ENCODE assay signal across 11 cellular contexts in genomic region chr2:130837175-130837810, GRCh38. TPM values are rescaled to one million over a fixed set of nuclear protein-coding genes. Genes with fewer than 3 reads are reported as not detected.
DNase-seq lines count a peak whose midpoint lies in the region; ATAC-seq and TF ChIP-seq lines count a peak whose summit lies in the region.
"Had no signal": no experiment of that assay in that cellular context is flagged by ENCODE, and none has a peak within 500 bp of the region (broad histone marks: within the 10 kb centered on the region; RNA-seq: fewer than 3 reads in every experiment).

No MANE protein-coding gene starts in this region.

- BruUV-seq in mammary epithelial cell (replicated peaks; lab: Mats Ljungman, UMichigan), result no TSS peak

- H3K4me1 ChIP-seq in heart left ventricle, result peaks cover 0 to 14% (median 0%) of the 10 kb centered on the region in 12 donors
- H3K4me1 ChIP-seq in right atrium auricular region, result peaks cover 0 to 8% of the 10 kb centered on the region in 2 donors
- H3K4me1 ChIP-seq in mammary epithelial cell (ENCODE audit: insufficient read depth, low read length), result peaks cover 6% of the 10 kb centered on the region
- peaks cover 11% of the 10 kb centered on the region for H3K4me1 ChIP-seq in vagina

- H3K36me3 ChIP-seq in heart left ventricle, result no peaks in the 10 kb centered on the region
- H3K36me3 ChIP-seq in right atrium auricular region, result no peaks in the 10 kb centered on the region
- H3K36me3 ChIP-seq in mammary epithelial cell (ENCODE audit: insufficient read depth, low read length), result no peaks in the 10 kb centered on the region
- no peaks in the 10 kb centered on the region for H3K36me3 ChIP-seq in vagina

- H3K4me3 ChIP-seq in heart left ventricle (peak overlapping the region in 7 of 12 donors; percentile 5 to 39 (median 12)), right atrium auricular region (peak overlapping the region in 1 of 2 donors; percentile 44), mammary epithelial cell (replicated peaks in 1 of 3; ENCODE audit: insufficient read depth in 1 of 3, low read depth in 2 of 3, low read length in 3 of 3) (peak overlapping the region; percentile 66 to 82 (median 73)), lower leg skin (ENCODE audit: low read depth, poor library complexity, severe bottlenecking) (peak overlapping the region; percentile 33), vagina (peak overlapping the region; percentile 27 to 51)

- H3K9ac ChIP-seq in mammary epithelial cell (ENCODE audit: insufficient read depth, low read length), result peak overlapping the region; percentile 49

- ATAC-seq in heart left ventricle, result no peak
- ATAC-seq in HG03565 (IDR thresholded peaks at IDR 0.05; ENCODE audit: unreplicated experiment), result no peak

- no peak for TF ChIP-seq CTCF in heart left ventricle (IDR thresholded peaks at IDR 0.05)
- TF ChIP-seq CTCF in right atrium auricular region (IDR thresholded peaks at IDR 0.05), result no peak
- no peak for TF ChIP-seq CTCF in mammary epithelial cell (conservative IDR thresholded peaks at IDR 0.05 in 1 of 2, IDR thresholded peaks at IDR 0.05 in 1 of 2; ENCODE audit: extremely low read depth in 1 of 2, insufficient read depth in 1 of 2, low read depth in 1 of 2, low read length in 2 of 2)
- TF ChIP-seq CTCF in lower leg skin (IDR thresholded peaks at IDR 0.05), result no peak
- TF ChIP-seq CTCF in vagina (IDR thresholded peaks at IDR 0.05), result no peak

- H2AFZ ChIP-seq in mammary epithelial cell (ENCODE audit: low read depth, low read length), result peak overlapping the region; percentile 90

- intact Hi-C loops in heart left ventricle (cut with DNase I), result no loop called here
- intact Hi-C loops in mammary epithelial cell (cut with micrococcal nuclease), result loop anchor here (1.0 kb wide), 1 partner anchor 83 kb away; no protein-coding TSS in a partner anchor
- intact Hi-C loops in lower leg skin (cut with DNase I; ENCODE audit: low total_unique reads), result no loop called here
- intact Hi-C loops in vagina (cut with DNase I), result no loop called here

- H3K79me2 ChIP-seq in mammary epithelial cell (ENCODE audit: insufficient read depth, low read length), result peaks cover 52% of the 10 kb centered on the region

- dilution Hi-C loops in mammary epithelial cell (cut with HindIII; ENCODE audit: low sequenced_read_pairs), result loop anchor here (25.0 kb wide), 1 partner anchor 100 kb away; the partner anchor contains the start of gene GPR148

- DNase-seq in heart left ventricle (peak in 1 of 5 donors; percentile 36), right atrium auricular region (ENCODE audit: low spot score) (no peak), mammary epithelial cell (no peak), lower leg skin (ENCODE audit: low spot score in 2 of 2) (no peak), vagina (ENCODE audit: extremely low spot score in 2 of 2) (no peak), NCI-H446 treated with DMSO at 0.1 percent for 48 hours (lab: John Stamatoyannopoulos, UW) (no peak)
- no peak for DNase-seq in stimulated activated CD4-positive, alpha-beta T cell treated with anti-CD3 and anti-CD28 coated beads, Interleukin-12 subunit alpha, Interleukin-12 subunit beta, amount 100 ng/mL, for 4 hours
- DNase-seq: activated CD4-positive, alpha-beta T cell treated with anti-CD3 and anti-CD28 coated beads, Interleukin-2, amount 50 U/mL, for 4 hours; CD8-positive, alpha-beta T cell; Karpas-422 had no signal

- H3K27ac ChIP-seq in heart left ventricle (no peak overlapping the region), right atrium auricular region (no peak overlapping the region), mammary epithelial cell (ENCODE audit: insufficient read depth, low read depth, low read length) (peak overlapping the region; percentile 37), vagina (peak overlapping the region; percentile 18)

- in situ Hi-C loops in mammary epithelial cell (cut with MboI; ENCODE audit: low sequenced_read_pairs in 2 of 2), result no loop called here

- H3K9me3 ChIP-seq in heart left ventricle, result no peaks in the 10 kb centered on the region
- H3K9me3 ChIP-seq in right atrium auricular region, result no peaks in the 10 kb centered on the region
- no peaks in the 10 kb centered on the region for H3K9me3 ChIP-seq in mammary epithelial cell (replicated peaks; ENCODE audit: insufficient read depth, low read length)
- H3K9me3 ChIP-seq in vagina, result no peaks in the 10 kb centered on the region

- 0 to 5% (median 3%) methylated on average over 10 to 53 of the region's 53 CpGs for WGBS in heart left ventricle, 4 donors
- WGBS in mammary epithelial cell (ENCODE audit: low coverage, missing lambda C conversion rate), result 0% methylated on average over 9 of the region's 53 CpGs
- WGBS in lower leg skin, 2 donors, result 4 to 10% methylated on average over 14 to 21 of the region's 53 CpGs

- H4K20me1 ChIP-seq in mammary epithelial cell (ENCODE audit: insufficient read depth, low read length), result no peaks in the 10 kb centered on the region

- peak overlapping the region; percentile 97 for H3K4me2 ChIP-seq in mammary epithelial cell (ENCODE audit: insufficient read depth, low read depth, low read length)

- TF ChIP-seq POLR2A in heart left ventricle (IDR thresholded peaks at IDR 0.05) (no peak), lower leg skin (IDR thresholded peaks at IDR 0.05) (no peak), vagina (IDR thresholded peaks at IDR 0.05) (no peak)

- H3K27me3 ChIP-seq in heart left ventricle, result peaks cover 17 to 69% (median 40%) of the 10 kb centered on the region in 9 donors
- H3K27me3 ChIP-seq in right atrium auricular region, result peaks cover 3 to 11% of the 10 kb centered on the region in 2 donors
- H3K27me3 ChIP-seq in mammary epithelial cell (ENCODE audit: insufficient read depth, low read length), result no peaks in the 10 kb centered on the region
- H3K27me3 ChIP-seq in vagina, result peaks cover 4% of the 10 kb centered on the region

- CTCF ChIA-PET in mammary epithelial cell (lab: Charles Lee; ENCODE audit: low non-redundant PET), result no interaction called here

RNA-seq across cellular contexts. Expression of gene ARHGEF4, which starts 0.6 kb away (rescaled TPM):
- 1 to 10 TPM in 8 of 9 donors, under 1 TPM in 1; 0.68 to 5.5 (median 4.0) TPM for total RNA-seq in heart left ventricle
- polyA plus RNA-seq in heart left ventricle, result 1 to 10 TPM in 1 of 2 donors, under 1 TPM in 1; 0.30 to 2.1 TPM
- 1 to 10 TPM; 3.5 to 8.1 TPM for total RNA-seq in right atrium auricular region
- total RNA-seq in mammary epithelial cell, result 10 to 100 TPM; 48.8 to 70.3 TPM
- polyA plus RNA-seq in mammary epithelial cell, result 23.1 TPM
- 45.2 TPM for polyA minus RNA-seq in mammary epithelial cell
- total RNA-seq in lower leg skin, result 100 to 1,000 TPM; 106 to 220 (median 120) TPM
- 116 TPM for total RNA-seq in vagina

Comparison
In these comparisons a context has a peak if more than half of its experiments do, and no peak if none do; other contexts are left out.
1. H3K27ac ChIP-seq: peak in mammary epithelial cell (single experiment) and vagina (single experiment); none in heart left ventricle (0 of 12) and right atrium auricular region (0 of 2).
2. RNA of gene ARHGEF4, which starts 0.6 kb away (total RNA-seq): 106 to 220 TPM in lower leg skin, 116 TPM in vagina (single experiment) and 48.8 to 70.3 TPM in mammary epithelial cell; 3.5 to 8.1 TPM in right atrium auricular region and 0.68 to 5.5 TPM in heart left ventricle; every median in the first group is over 4 times any median in the second.